17 cellular contexts compared by ENCODE assay signal in the genomic region with DNA sequence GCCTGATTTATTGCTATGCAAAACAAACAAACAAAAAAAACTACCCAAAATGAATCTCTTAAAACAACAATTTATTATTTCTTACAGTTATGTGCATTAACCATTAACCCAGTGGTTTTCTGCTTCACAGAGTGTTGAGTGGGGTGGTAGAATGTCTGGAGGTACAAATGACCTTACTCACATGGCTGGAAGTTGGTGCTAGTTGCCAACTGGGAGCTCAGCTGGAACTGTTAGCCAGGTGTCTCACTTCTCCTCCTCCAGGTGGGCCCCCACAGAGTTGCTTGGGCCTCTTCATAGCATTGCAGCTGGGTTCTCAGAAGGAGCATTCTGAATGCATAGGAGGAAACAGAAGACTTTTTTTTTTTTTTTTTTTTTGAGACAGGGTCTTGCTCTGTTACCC. TPM values are rescaled to one million over a fixed set of nuclear protein-coding genes. Genes with fewer than 3 reads are reported as not detected.
DNase-seq lines count a peak whose midpoint lies in the region; ATAC-seq and TF ChIP-seq lines count a peak whose summit lies in the region.
"Had no signal": no experiment of that assay in that cellular context is flagged by ENCODE, and none has a peak within 500 bp of the region (broad histone marks: within the 10 kb centered on the region; RNA-seq: fewer than 3 reads in every experiment).

No MANE protein-coding gene starts in this region.

- H3K79me1 ChIP-seq in H9 (ENCODE audit: insufficient read depth, low read depth, low read length, poor library complexity, severe bottlenecking) = no peaks in the 10 kb centered on the region

- H4K5ac ChIP-seq in H9 (ENCODE audit: insufficient read length, low read depth, low read length) = no peak overlapping the region

- ATAC-seq in GM19397 (IDR thresholded peaks at IDR 0.05; ENCODE audit: unreplicated experiment) = peak; percentile 92
- peak; percentile 98 for ATAC-seq in HG02759 (IDR thresholded peaks at IDR 0.05; ENCODE audit: unreplicated experiment)
- ATAC-seq in HG03558 (IDR thresholded peaks at IDR 0.05; ENCODE audit: extremely low read depth, unreplicated experiment) = peak; percentile 88
- no peak for ATAC-seq in GM23338
- ATAC-seq: A549, gastrocnemius medialis had no signal

- no peak overlapping the region for H3K14ac ChIP-seq in H9 (ENCODE audit: insufficient read depth, low read length)

- H3K4me3 Mint-ChIP-seq in GM23338 = no peak overlapping the region
- no peak overlapping the region for H3K4me3 Mint-ChIP-seq in H9

- H2BK20ac ChIP-seq in H9 (ENCODE audit: low read depth, low read length, poor library complexity, severe bottlenecking) = no peak overlapping the region

- H2AK5ac ChIP-seq in H9 (ENCODE audit: insufficient read length, low read length) = no peak overlapping the region

- no peak overlapping the region for H3K56ac ChIP-seq in H9 (ENCODE audit: insufficient read length, low read depth, low read length)

- H3K4me2 ChIP-seq in GM23338 = no peak overlapping the region
- H3K4me2 ChIP-seq in H9 (ENCODE audit: insufficient read depth, insufficient read length, low read length) = no peak overlapping the region
- H3K4me2 ChIP-seq: A549, KMS-11 had no signal

- H3K36me3 ChIP-seq in GM23338 (ENCODE audit: insufficient read depth) = no peaks in the 10 kb centered on the region
- H3K36me3 ChIP-seq: gastrocnemius medialis, SJCRH30 had no signal

- TF ChIP-seq CTCF in GM23338 (conservative IDR thresholded peaks at IDR 0.05; ENCODE audit: low read depth in 2 of 2) = no peak
- TF ChIP-seq CTCF in H9 (conservative IDR thresholded peaks at IDR 0.05) = no peak

- no peaks in the 10 kb centered on the region for H3K9me2 ChIP-seq in GM23338 (ENCODE audit: insufficient read depth)

- H3T11ph ChIP-seq in H9 (ENCODE audit: low read length) = no peak overlapping the region

- no peak overlapping the region for H2BK120ac ChIP-seq in H9 (ENCODE audit: low read depth, low read length, poor library complexity, severe bottlenecking)

- no peak overlapping the region for H3K18ac ChIP-seq in H9 (ENCODE audit: insufficient read length, low read depth, low read length)

- H3K27me3 ChIP-seq in GM23338 (ENCODE audit: insufficient read depth) (no peaks in the 10 kb centered on the region), H9 (ENCODE audit: insufficient read depth, low read length) (no peaks in the 10 kb centered on the region)
- H3K27me3 ChIP-seq: gastrocnemius medialis had no signal

- H3K79me2 ChIP-seq in GM23338 (replicated peaks; ENCODE audit: insufficient read depth) (no peaks in the 10 kb centered on the region), H9 (ENCODE audit: insufficient read depth, low read length) (no peaks in the 10 kb centered on the region)

- in situ Hi-C loops in Caki2 (cut with HindIII; ENCODE audit: low pct_unique_long_range_greater_than_20kb, low sequenced_read_pairs) = no loop called here

- H3K4me3 ChIP-seq in GM23338 = no peak overlapping the region
- H3K4me3 ChIP-seq: A549, gastrocnemius medialis, SJCRH30 had no signal

- no peaks in the 10 kb centered on the region for H3K36me3 Mint-ChIP-seq in GM23338 (ENCODE audit: low read depth)
- no peaks in the 10 kb centered on the region for H3K36me3 Mint-ChIP-seq in H9 (ENCODE audit: insufficient read depth in 1 of 3, low read depth in 3 of 3)

- H3K4ac ChIP-seq in H9 (ENCODE audit: low read depth, low read length) = no peak overlapping the region

- no peaks in the 10 kb centered on the region for H3K23me2 ChIP-seq in H9 (ENCODE audit: insufficient read length, low read depth, low read length, poor library complexity, severe bottlenecking)

- H3K4me1 ChIP-seq in GM23338 (ENCODE audit: insufficient read depth) (no peaks in the 10 kb centered on the region), H9 (ENCODE audit: insufficient read depth, low read length) (no peaks in the 10 kb centered on the region)
- H3K4me1 ChIP-seq: gastrocnemius medialis, SJCRH30 had no signal

- H3K27ac Mint-ChIP-seq in GM23338 (no peak overlapping the region), H9 (no peak overlapping the region)

- no peak overlapping the region for H3K9ac ChIP-seq in H9 (ENCODE audit: extremely low read depth, insufficient read length, low read length)
- H3K9ac ChIP-seq: KMS-11 had no signal

- H4K20me1 ChIP-seq in GM23338 (replicated peaks; ENCODE audit: insufficient read depth) = no peaks in the 10 kb centered on the region
- H4K20me1 ChIP-seq in H9 (ENCODE audit: control insufficient read depth, insufficient read depth, insufficient read length) = no peaks in the 10 kb centered on the region

- H3K9me3 ChIP-seq in H9 (ENCODE audit: control insufficient read depth, low read depth, low read length) = no peaks in the 10 kb centered on the region
- H3K9me3 ChIP-seq: A549, gastrocnemius medialis, SJCRH30 had no signal

- no peak overlapping the region for H4K8ac ChIP-seq in H9 (replicated peaks; ENCODE audit: insufficient read length, low read depth, low read length)

- H4K91ac ChIP-seq in H9 (ENCODE audit: insufficient read length, low read depth, low read length) = no peak overlapping the region

- H3K9me3 Mint-ChIP-seq in GM23338 = no peaks in the 10 kb centered on the region
- H3K9me3 Mint-ChIP-seq in H9 = no peaks in the 10 kb centered on the region; a peak in 1 of 5 replicates

- H2BK12ac ChIP-seq in H9 (ENCODE audit: insufficient read length, low read depth, low read length) = no peak overlapping the region

- no peaks in the 10 kb centered on the region for H3F3A ChIP-seq in GM23338 (replicated peaks; ENCODE audit: low read depth)

- no peak overlapping the region for H2BK15ac ChIP-seq in H9 (ENCODE audit: low read depth, low read length)

- H3K4me1 Mint-ChIP-seq in GM23338 = no peaks in the 10 kb centered on the region
- no peaks in the 10 kb centered on the region; a peak in 1 of 4 replicates for H3K4me1 Mint-ChIP-seq in H9

- H2AFZ ChIP-seq in GM23338 (no peak overlapping the region), H9 (ENCODE audit: low read length) (no peak overlapping the region)

- no peak overlapping the region for H3K23ac ChIP-seq in H9 (ENCODE audit: insufficient read length, low read depth, low read length)

- H2BK5ac ChIP-seq in H9 (ENCODE audit: insufficient read length, low read length) = no peak overlapping the region

- DNase-seq in Caki2 (ENCODE audit: low read depth) = peak; percentile 70
- no peak for DNase-seq in GM23338 (ENCODE audit: low spot score)
- DNase-seq in amygdala (lab: John Stamatoyannopoulos, UW) = no peak
- no peak for DNase-seq in central memory CD4-positive, alpha-beta T cell
- no peak for DNase-seq in H9
- DNase-seq: activated naive CD4-positive, alpha-beta T cell treated with Interleukin-2 at 50 U/mL for 16 hours; COR-L47; gastrocnemius medialis; NCI-H187; NCI-H774; SJCRH30; stimulated activated CD4-positive, alpha-beta T cell treated with anti-CD3 and anti-CD28 coated beads, Interleukin-2, amount 100 ng/mL, for 24 hours had no signal

- H3K27ac ChIP-seq in GM23338 (ENCODE audit: low read depth) (no peak overlapping the region), H9 (ENCODE audit: insufficient read length, low read depth, low read length) (no peak overlapping the region)
- H3K27ac ChIP-seq: A549, gastrocnemius medialis, KMS-11, SJCRH30 had no signal

- H3K27me3 Mint-ChIP-seq in GM23338 (ENCODE audit: insufficient read depth, low read depth, poor library complexity) (peaks cover 5% of the 10 kb centered on the region), H9 (ENCODE audit: low read depth) (peaks cover 7% of the 10 kb centered on the region)

TF ChIP-seq in GM23338, 12 proteins besides CTCF, POLR2A, EP300 and RAD21 (continues in another document):
- TF ChIP-seq EZH2 (IDR thresholded peaks at IDR 0.05; ENCODE audit: low read depth, unreplicated experiment) = no peak

RNA-seq across cellular contexts. Expression of gene B4GALT1, which starts 10.5 kb away (rescaled TPM):
- total RNA-seq in Caki2 (2014; rRNA removed; shearing (Covaris generic); ENCODE audit: low replicate concordance) = 38.5 and 41.6 TPM in 2 replicates
- total RNA-seq in GM23338 (2014; rRNA removed; shearing (Covaris generic)) = 14.7 and 15.8 TPM in 2 replicates
- 6.3 and 7.0 TPM in 2 replicates for polyA plus RNA-seq in GM23338 (2016; fragmentation: Nextera tagmentation; extraction: Ambion mirVana)
- 15.3 and 16.1 TPM in 2 replicates for total RNA-seq in H9 (2021)
